ENCODE assay signal across 20 cellular contexts in the genomic region with DNA sequence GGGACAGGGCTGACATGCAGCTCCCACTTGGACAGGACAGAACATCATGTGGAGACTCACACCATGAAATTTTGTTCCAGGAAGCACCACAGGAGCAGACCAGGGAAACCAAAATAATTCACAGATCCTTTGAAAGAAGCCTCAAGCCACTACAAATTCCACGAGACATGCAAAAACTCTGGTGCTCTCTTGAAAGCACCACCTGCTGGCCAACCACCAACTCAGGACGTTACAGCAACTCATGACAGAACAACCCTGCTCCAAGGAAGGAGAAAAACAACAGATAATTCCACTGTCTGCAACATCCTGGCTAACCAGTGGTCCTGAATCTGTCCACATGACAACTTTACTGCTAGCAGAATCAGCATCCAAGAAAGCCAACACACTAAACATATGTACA.
DNase-seq lines count a peak whose midpoint lies in the region; ATAC-seq, FAIRE-seq and TF ChIP-seq lines count a peak whose summit lies in the region.
"Had no signal": no experiment of that assay in that cellular context is flagged by ENCODE, and none has a peak within 500 bp of the region (broad histone marks: within the 10 kb centered on the region; RNA-seq: fewer than 3 reads in every experiment).

No MANE protein-coding gene starts in this region.

- TF ChIP-seq RAD21 in IMR-90 (IDR thresholded peaks at IDR 0.05; ENCODE audit: low read length): no peak

- H3K4me2 ChIP-seq in IMR-90 (ENCODE audit: low read depth, low read length): no peak overlapping the region
- H3K4me2 ChIP-seq: BLaER1 treated with 17β-estradiol and CSF1 and Interleukin-3, amounts not matched to agents 10 nM and 100 nM had no signal

- no peak overlapping the region for H2AK9ac ChIP-seq in IMR-90 (replicated peaks; ENCODE audit: low read depth, low read length, poor library complexity)

- peaks cover 32 to 35% of the 10 kb centered on the region in 2 donors for H3K9me3 Mint-ChIP-seq in activated naive CD4-positive, alpha-beta T cell treated with anti-CD3 and anti-CD28 coated beads, Interleukin-2, amount 50 U/mL, for 72 hours

- DNase-seq in BE2C (no peak), IMR-90 (no peak), bronchial epithelial cell (ENCODE audit: low read depth) (no peak), iPS DF 19.7 (ENCODE audit: low read depth, low spot score) (peak; percentile 20), HuH-7 (ENCODE audit: low spot score) (no peak)
- DNase-seq in activated naive CD4-positive, alpha-beta T cell treated with anti-CD3 and anti-CD28 coated beads, Interleukin-2, amount 50 U/mL, for 72 hours (ENCODE audit: low spot score in 2 of 2): no peak
- DNase-seq: GDM1, GM23248, MV-4-11, NCI-H1417, NCI-H1930, NCI-H526, SW 1271 had no signal

- no peak overlapping the region for H2BK20ac ChIP-seq in IMR-90 (ENCODE audit: low read depth, low read length)

- H2AK5ac ChIP-seq in IMR-90 (ENCODE audit: low read depth, low read length): no peak overlapping the region

- intact Hi-C loops in IMR-90 (cut with micrococcal nuclease): no loop called here

- H3K4me3 ChIP-seq in BE2C (ENCODE audit: low read depth, low read length): no peak overlapping the region
- no peak overlapping the region for H3K4me3 ChIP-seq in IMR-90 (ENCODE audit: insufficient read depth, low read depth, low read length)
- no peak overlapping the region for H3K4me3 ChIP-seq in bronchial epithelial cell (ENCODE audit: low read depth, low read length)
- H3K4me3 ChIP-seq: BLaER1 treated with 17β-estradiol and CSF1 and Interleukin-3, amounts not matched to agents 10 nM and 100 nM; GM23248; K562 had no signal

- no peak overlapping the region for H2BK15ac ChIP-seq in IMR-90 (ENCODE audit: low read depth, low read length)

- H3K36me3 Mint-ChIP-seq in activated naive CD4-positive, alpha-beta T cell treated with anti-CD3 and anti-CD28 coated beads, Interleukin-2, amount 50 U/mL, for 72 hours: peaks cover 0 to 12% of the 10 kb centered on the region in 2 donors

- H3K27ac ChIP-seq in IMR-90 (ENCODE audit: insufficient read depth, low read length): no peak overlapping the region
- H3K27ac ChIP-seq: BLaER1 treated with 17β-estradiol and CSF1 and Interleukin-3, amounts not matched to agents 10 nM and 100 nM; GM23248 had no signal

- dilution Hi-C loops in IMR-90 (cut with HindIII; ENCODE audit: low sequenced_read_pairs, unreplicated experiment): no loop called here

- H4K91ac ChIP-seq in IMR-90 (ENCODE audit: insufficient read depth, low read depth, low read length): no peak overlapping the region

- H3K56ac ChIP-seq in IMR-90 (ENCODE audit: extremely low read depth, insufficient read depth, low read length): no peak overlapping the region

- no peaks in the 10 kb centered on the region for H3K27me3 ChIP-seq in BE2C
- H3K27me3 ChIP-seq in IMR-90 (ENCODE audit: control insufficient read depth, insufficient read depth, low read length): no peaks in the 10 kb centered on the region
- H3K27me3 ChIP-seq in bronchial epithelial cell (ENCODE audit: control insufficient read depth, insufficient read depth, low read length): no peaks in the 10 kb centered on the region
- H3K27me3 ChIP-seq: BLaER1 treated with 17β-estradiol and CSF1 and Interleukin-3, amounts not matched to agents 10 nM and 100 nM had no signal

- H3K27ac Mint-ChIP-seq in activated naive CD4-positive, alpha-beta T cell treated with anti-CD3 and anti-CD28 coated beads, Interleukin-2, amount 50 U/mL, for 72 hours: no peak overlapping the region

- no peak overlapping the region for H3K14ac ChIP-seq in IMR-90 (replicated peaks; ENCODE audit: low read depth, low read length)

- in situ Hi-C loops in IMR-90 (cut with MboI; ENCODE audit: low sequenced_read_pairs): no loop called here

- H3K23ac ChIP-seq in IMR-90 (ENCODE audit: low read depth, low read length): no peak overlapping the region

- no peaks in the 10 kb centered on the region for H3K9me1 ChIP-seq in IMR-90 (ENCODE audit: insufficient read depth, low read length)

- H2BK120ac ChIP-seq in IMR-90 (ENCODE audit: low read depth, low read length): no peak overlapping the region

- no peaks in the 10 kb centered on the region for H3K79me1 ChIP-seq in IMR-90 (ENCODE audit: low read depth in 1 of 2, low read length in 2 of 2)

- no peak for TF ChIP-seq POLR2A in IMR-90 (IDR thresholded peaks at IDR 0.05; ENCODE audit: low read depth, low read length)
- no peak for TF ChIP-seq POLR2A in GM18505 (IDR thresholded peaks at IDR 0.05; ENCODE audit: borderline replicate concordance, extremely low read depth, insufficient read depth, insufficient read length)

- FAIRE-seq in bronchial epithelial cell (lab: Jason Lieb, UNC): peak; percentile 80
- FAIRE-seq: A204.1, K562, RCC 7860 had no signal

- peak overlapping the region; percentile 51 for H2AFZ ChIP-seq in IMR-90 (replicated peaks; ENCODE audit: low read length, poor library complexity)
- H2AFZ ChIP-seq: GM23248 had no signal

- BruUV-seq in IMR-90 (replicated peaks; lab: Mats Ljungman, UMichigan): no TSS peak

- no peaks in the 10 kb centered on the region for H4K20me1 ChIP-seq in IMR-90 (ENCODE audit: insufficient read depth, low read length)
- H4K20me1 ChIP-seq: BLaER1 treated with 17β-estradiol and CSF1 and Interleukin-3, amounts not matched to agents 10 nM and 100 nM had no signal

- no peak overlapping the region for H4K8ac ChIP-seq in IMR-90 (ENCODE audit: low read depth in 2 of 2, low read length in 2 of 2)

- H3K9me3 ChIP-seq in BE2C (no peaks in the 10 kb centered on the region), IMR-90 (ENCODE audit: control insufficient read depth, insufficient read depth, low read length) (peaks cover 7% of the 10 kb centered on the region)

- H3K4me1 ChIP-seq in BE2C (no peaks in the 10 kb centered on the region), IMR-90 (ENCODE audit: control insufficient read depth, insufficient read depth, low read length) (no peaks in the 10 kb centered on the region)
- H3K4me1 ChIP-seq: BLaER1 treated with 17β-estradiol and CSF1 and Interleukin-3, amounts not matched to agents 10 nM and 100 nM had no signal

- no peaks in the 10 kb centered on the region for H3K36me3 ChIP-seq in BE2C
- H3K36me3 ChIP-seq in IMR-90 (ENCODE audit: control insufficient read depth, insufficient read depth, low read length): no peaks in the 10 kb centered on the region
- no peaks in the 10 kb centered on the region for H3K36me3 ChIP-seq in bronchial epithelial cell (ENCODE audit: control insufficient read depth, insufficient read depth, low read length)
- H3K36me3 ChIP-seq: BLaER1 treated with 17β-estradiol and CSF1 and Interleukin-3, amounts not matched to agents 10 nM and 100 nM had no signal

- no peak overlapping the region for H3K18ac ChIP-seq in IMR-90 (ENCODE audit: low read depth, low read length)

- H3K4ac ChIP-seq in IMR-90 (ENCODE audit: low read depth, low read length): no peak overlapping the region

- H2BK5ac ChIP-seq in IMR-90 (ENCODE audit: low read depth, low read length, poor library complexity, severe bottlenecking): no peak overlapping the region

- POLR2A ChIA-PET in IMR-90 (lab: Charles Lee; ENCODE audit: unreplicated experiment): no interaction called here

- 0 out of 2 replicates have a peak, but pooled peaks have one; percentile 23 for TF ChIP-seq CTCF in BE2C (IDR thresholded peaks at IDR 0.05; ENCODE audit: low read depth, low read length)
- no peak for TF ChIP-seq CTCF in IMR-90 (conservative IDR thresholded peaks at IDR 0.05; ENCODE audit: low read depth, low read length)
- no peak for TF ChIP-seq CTCF in bronchial epithelial cell (IDR thresholded peaks at IDR 0.05; ENCODE audit: insufficient read depth, low read length, severe bottlenecking)

- ATAC-seq in IMR-90 (ENCODE audit: low read depth) (no peak), GM21390 (IDR thresholded peaks at IDR 0.05; ENCODE audit: unreplicated experiment) (no peak), GM18505 (IDR thresholded peaks at IDR 0.05; ENCODE audit: unreplicated experiment) (no peak)
- no peak for ATAC-seq in activated naive CD4-positive, alpha-beta T cell treated with anti-CD3 and anti-CD28 coated beads, Interleukin-2, amount 50 U/mL, for 72 hours
- ATAC-seq: K562, Right ventricle myocardium inferior had no signal

- CTCF ChIA-PET in IMR-90 (lab: Yijun Ruan, JAX): no interaction called here

- no CpG with 5 or more reads among the region's 2 CpGs for WGBS in IMR-90 (ENCODE audit: extremely low coverage in 2 of 2, insufficient read length in 1 of 2), 2 experiments

- H4K5ac ChIP-seq in IMR-90 (ENCODE audit: low read depth, low read length): no peak overlapping the region

- no peak overlapping the region for H3K9ac ChIP-seq in IMR-90 (ENCODE audit: low read depth, low read length)
- H3K9ac ChIP-seq: BLaER1 treated with 17β-estradiol and CSF1 and Interleukin-3, amounts not matched to agents 10 nM and 100 nM; GM23248 had no signal

TF ChIP-seq in IMR-90, 13 proteins besides CTCF, POLR2A, EP300 and RAD21:
- TF ChIP-seq FOS (IDR thresholded peaks at IDR 0.05; ENCODE audit: low read depth, low read length) (no peak), MXI1 (IDR thresholded peaks at IDR 0.05; ENCODE audit: borderline replicate concordance, low read depth, low read length) (no peak), BHLHE40 (IDR thresholded peaks at IDR 0.05; ENCODE audit: low read depth, low read length) (no peak), MAFK (IDR thresholded peaks at IDR 0.05; ENCODE audit: low read depth, low read length) (no peak), ELK1 (IDR thresholded peaks at IDR 0.05; ENCODE audit: borderline replicate concordance, low read depth, low read length) (no peak), MAZ (IDR thresholded peaks at IDR 0.05; ENCODE audit: borderline replicate concordance, low read depth, low read length) (no peak), SMC3 (IDR thresholded peaks at IDR 0.05; ENCODE audit: low read depth, low read length) (no peak), NFE2L2 (IDR thresholded peaks at IDR 0.05; ENCODE audit: low read depth, low read length) (no peak)
- TF ChIP-seq, protein P1, sequence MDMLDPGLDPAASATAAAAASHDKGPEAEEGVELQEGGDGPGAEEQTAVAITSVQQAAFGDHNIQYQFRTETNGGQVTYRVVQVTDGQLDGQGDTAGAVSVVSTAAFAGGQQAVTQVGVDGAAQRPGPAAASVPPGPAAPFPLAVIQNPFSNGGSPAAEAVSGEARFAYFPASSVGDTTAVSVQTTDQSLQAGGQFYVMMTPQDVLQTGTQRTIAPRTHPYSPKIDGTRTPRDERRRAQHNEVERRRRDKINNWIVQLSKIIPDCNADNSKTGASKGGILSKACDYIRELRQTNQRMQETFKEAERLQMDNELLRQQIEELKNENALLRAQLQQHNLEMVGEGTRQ (IDR thresholded peaks at IDR 0.05; ENCODE audit: low read depth, low read length): no peak
TF ChIP-seq in IMR-90: peak in this region for 0.
